ENCODE assay signal across 16 cellular contexts in genomic region chrX:30642642-30643041, GRCh38. TPM values are rescaled to one million over a fixed set of nuclear protein-coding genes. Genes with fewer than 3 reads are reported as not detected.
A peak's percentile ranks its signal among the peaks of the same experiment; 100 is the strongest.
DNase-seq lines count a peak whose midpoint lies in the region; ATAC-seq and TF ChIP-seq lines count a peak whose summit lies in the region.
"Had no signal": no experiment of that assay in that cellular context is flagged by ENCODE, and none has a peak within 500 bp of the region (broad histone marks: within the 10 kb centered on the region; RNA-seq: fewer than 3 reads in every experiment).

No MANE protein-coding gene starts in this region.

- no peaks in the 10 kb centered on the region for H3K9me3 Mint-ChIP-seq in activated T-cell treated with anti-CD3 and anti-CD28 coated beads, Interleukin-2, amount 50 U/mL, for 24 hours

- peak overlapping the region; percentile 87 for H3K27ac ChIP-seq in GM23248
- peak overlapping the region; percentile 1 to 85 for H3K27ac ChIP-seq in left lung
- peak overlapping the region; percentile 29 for H3K27ac ChIP-seq in smooth muscle cell (ENCODE audit: low read depth)
- H3K27ac ChIP-seq: RWPE1 had no signal

- no peaks in the 10 kb centered on the region for H3K79me2 ChIP-seq in GM23248 (ENCODE audit: insufficient read depth)
- H3K79me2 ChIP-seq in smooth muscle cell (ENCODE audit: low read depth), result no peaks in the 10 kb centered on the region

- intact Hi-C loops in left lung (cut with DNase I), result no loop called here
- intact Hi-C loops in posterior cingulate gyrus (cut with DNase I), result no loop called here

- no peak overlapping the region for H3K4me3 Mint-ChIP-seq in activated T-cell treated with anti-CD3 and anti-CD28 coated beads, Interleukin-2, amount 50 U/mL, for 24 hours

- H3K27ac Mint-ChIP-seq in activated T-cell treated with anti-CD3 and anti-CD28 coated beads, Interleukin-2, amount 50 U/mL, for 24 hours, result peak overlapping the region; percentile 72

- H3K36me3 Mint-ChIP-seq in activated T-cell treated with anti-CD3 and anti-CD28 coated beads, Interleukin-2, amount 50 U/mL, for 24 hours (ENCODE audit: low read depth), result no peaks in the 10 kb centered on the region

- no peak for DNase-seq in activated T-cell treated with anti-CD3 and anti-CD28 coated beads, Interleukin-2, amount 50 U/mL, for 24 hours
- DNase-seq in activated T-cell treated with anti-CD3 and anti-CD28 coated beads for 4 hours (no peak), GM23248 (no peak), left lung (no peak), smooth muscle cell (lab: John Stamatoyannopoulos, UW; ENCODE audit: unreplicated experiment) (no peak), medulla oblongata (ENCODE audit: extremely low spot score) (no peak), posterior cingulate gyrus (no peak)
- DNase-seq: C1 segment of cervical spinal cord, DND-41, NCI-H1417, NCI-H2029, NCI-H748 treated with DMSO at 0.1 percent for 48 hours had no signal

- no peak for ATAC-seq in left lung
- ATAC-seq: GM12878, K562 had no signal

- H3K9me2 ChIP-seq in GM23248 (ENCODE audit: insufficient read depth), result no peaks in the 10 kb centered on the region

- TF ChIP-seq CTCF in left lung (IDR thresholded peaks at IDR 0.05), result no peak
- TF ChIP-seq CTCF in smooth muscle cell (IDR thresholded peaks at IDR 0.05; ENCODE audit: borderline replicate concordance, insufficient read depth, poor library complexity, severe bottlenecking), result no peak

- no peak overlapping the region for H2AFZ ChIP-seq in GM23248
- H2AFZ ChIP-seq in smooth muscle cell (ENCODE audit: low read depth), result no peak overlapping the region

- in situ Hi-C loops in GM23248 (cut with MboI), result no loop called here

- H3F3A ChIP-seq in GM23248 (ENCODE audit: insufficient read depth) (peaks cover 4% of the 10 kb centered on the region; the same call in 1 of the 2 replicates), smooth muscle cell (ENCODE audit: low read depth) (no peaks in the 10 kb centered on the region)

- no peak overlapping the region for H3K4me3 ChIP-seq in GM23248
- no peak overlapping the region for H3K4me3 ChIP-seq in left lung
- H3K4me3 ChIP-seq in smooth muscle cell, result no peak overlapping the region
- H3K4me3 ChIP-seq: GM12878, HAP-1, K562 had no signal

- no peak overlapping the region for H3K9ac ChIP-seq in GM23248
- H3K9ac ChIP-seq in smooth muscle cell (ENCODE audit: low read depth), result no peak overlapping the region

- H3K9me3 ChIP-seq in GM23248 (ENCODE audit: low read depth) (no peaks in the 10 kb centered on the region), left lung (no peaks in the 10 kb centered on the region), smooth muscle cell (replicated peaks; ENCODE audit: low read depth) (no peaks in the 10 kb centered on the region)
- H3K9me3 ChIP-seq: HAP-1 had no signal

- WGBS in GM23248 (ENCODE audit: low coverage in 1 of 2, low lambda C conversion rate in 2 of 2, missing lambda C conversion rate in 2 of 2), 2 experiments, result 100% methylated on average over 3 of the region's 3 CpGs
- 80% methylated on average over 3 of the region's 3 CpGs for WGBS in smooth muscle cell (ENCODE audit: low lambda C conversion rate)

- no peaks in the 10 kb centered on the region for H4K20me1 ChIP-seq in GM23248 (ENCODE audit: insufficient read depth)
- no peaks in the 10 kb centered on the region for H4K20me1 ChIP-seq in smooth muscle cell (ENCODE audit: low read depth)

- H3K4me2 ChIP-seq in GM23248 (ENCODE audit: unreplicated experiment) (no peak overlapping the region), smooth muscle cell (no peak overlapping the region)

- H3K4me1 Mint-ChIP-seq in activated T-cell treated with anti-CD3 and anti-CD28 coated beads, Interleukin-2, amount 50 U/mL, for 24 hours (ENCODE audit: low read depth), result peaks cover 22% of the 10 kb centered on the region

- no peaks in the 10 kb centered on the region for H3K36me3 ChIP-seq in GM23248 (ENCODE audit: low read depth)
- H3K36me3 ChIP-seq in left lung, result no peaks in the 10 kb centered on the region
- H3K36me3 ChIP-seq in smooth muscle cell (ENCODE audit: low read depth), result no peaks in the 10 kb centered on the region
- H3K36me3 ChIP-seq: HAP-1 had no signal

- H3K27me3 ChIP-seq in GM23248 (replicated peaks; ENCODE audit: insufficient read depth), result no peaks in the 10 kb centered on the region
- H3K27me3 ChIP-seq in left lung, result no peaks in the 10 kb centered on the region
- H3K27me3 ChIP-seq in smooth muscle cell (ENCODE audit: low read depth), result no peaks in the 10 kb centered on the region

- peaks cover 11% of the 10 kb centered on the region for H3K4me1 ChIP-seq in GM23248 (ENCODE audit: insufficient read depth)
- H3K4me1 ChIP-seq in left lung, result no peaks in the 10 kb centered on the region
- no peaks in the 10 kb centered on the region for H3K4me1 ChIP-seq in smooth muscle cell (ENCODE audit: low read depth)
- H3K4me1 ChIP-seq: HAP-1 had no signal

- H3K27me3 Mint-ChIP-seq in activated T-cell treated with anti-CD3 and anti-CD28 coated beads, Interleukin-2, amount 50 U/mL, for 24 hours, result peaks cover 7% of the 10 kb centered on the region

RNA-seq across cellular contexts. Expression of gene GK, which starts 10.6 kb away (rescaled TPM):
- total RNA-seq in GM23248 (2014; rRNA removed; shearing (Covaris generic)), result 10.4 and 11.8 TPM in 2 replicates
- 15.2 and 16.9 TPM in 2 replicates for polyA plus RNA-seq in GM23248 (2016; fragmentation: Nextera tagmentation; extraction: Ambion mirVana)
- total RNA-seq in left lung, result 10 to 100 TPM; 27.9 to 65.9 TPM
- total RNA-seq in smooth muscle cell, result 5.7 and 5.8 TPM in 2 replicates
- 2.6 and 4.5 TPM in 2 replicates for polyA plus RNA-seq in smooth muscle cell

Comparison
In these comparisons a context has a peak if more than half of its experiments do, and no peak if none do; other contexts are left out.
1. H3K27ac ChIP-seq: peak in every context shown above with its lines; median percentile 87 in GM23248; 43 in left lung; 29 in smooth muscle cell.